In the genomic region with DNA sequence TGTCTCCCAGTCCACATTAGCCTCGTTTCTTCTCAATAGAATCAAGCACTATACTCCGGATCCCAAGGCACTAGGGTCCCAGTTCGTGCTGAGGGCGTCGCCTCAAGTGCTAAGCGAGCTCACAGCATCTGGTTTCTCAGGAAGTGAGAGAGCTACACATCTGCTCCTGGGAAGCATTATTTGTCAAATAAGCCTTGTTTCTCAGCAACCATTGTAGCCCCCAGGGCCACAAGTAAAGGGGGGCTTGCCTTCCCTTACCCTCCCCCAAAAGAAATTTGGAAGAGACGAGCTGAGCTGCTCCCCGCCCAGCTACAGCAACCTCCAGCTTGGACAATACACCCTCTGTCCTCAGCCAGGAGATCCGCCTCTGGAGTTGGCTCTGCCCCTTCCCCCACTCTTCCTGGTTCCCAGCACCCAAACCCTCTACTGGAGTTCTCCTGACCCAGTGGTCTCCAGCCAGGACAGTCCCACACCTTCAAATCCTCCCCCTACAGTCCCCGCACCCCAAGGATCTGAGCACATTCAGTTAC, we compare ENCODE assay signal across 11 cellular contexts. TPM values are rescaled to one million over a fixed set of nuclear protein-coding genes. Genes with fewer than 3 reads are reported as not detected.
DNase-seq lines count a peak whose midpoint lies in the region; ATAC-seq and TF ChIP-seq lines count a peak whose summit lies in the region.
"Had no signal": no experiment of that assay in that cellular context is flagged by ENCODE, and none has a peak within 500 bp of the region (broad histone marks: within the 10 kb centered on the region; RNA-seq: fewer than 3 reads in every experiment).

No MANE protein-coding gene starts in this region.

- H3K9ac ChIP-seq in neural progenitor cell = no peak overlapping the region

- intact Hi-C loops in Right ventricle myocardium inferior (cut with DNase I) (loop anchor here (10.0 kb wide), 1 partner anchor 51 kb away; the partner anchor contains the start of gene IGFBP6), cardiac septum (cut with DNase I) (loop anchor here (10.0 kb wide), 1 partner anchor 1009 kb away; no protein-coding TSS in a partner anchor), dorsolateral prefrontal cortex (cut with DNase I) (loop anchor here in 1 of 2 donors (2.0 kb wide), 1 partner anchor 37 kb away; the partner anchor contains the start of gene EIF4B), uterus (cut with DNase I; ENCODE audit: low total_unique reads) (no loop called here)
- intact Hi-C loops in naive thymus-derived CD4-positive, alpha-beta T cell (cut with micrococcal nuclease) = no loop called here

- H3F3A ChIP-seq in neural progenitor cell (ENCODE audit: low read depth) = peaks cover 65% of the 10 kb centered on the region

- peak overlapping the region in 38 of 59 donors; percentile 3 to 79 (median 26) for H3K4me3 ChIP-seq in dorsolateral prefrontal cortex
- H3K4me3 ChIP-seq in neural progenitor cell = no peak overlapping the region
- no peak overlapping the region for H3K4me3 ChIP-seq in uterus
- no peak overlapping the region for H3K4me3 ChIP-seq in naive thymus-derived CD4-positive, alpha-beta T cell (ENCODE audit: low read length)

- no peaks in the 10 kb centered on the region for H3K79me2 ChIP-seq in neural progenitor cell (ENCODE audit: low read depth)

- peaks cover 31% of the 10 kb centered on the region for H4K20me1 ChIP-seq in neural progenitor cell (ENCODE audit: low read depth)

- no peak overlapping the region for H3K27ac Mint-ChIP-seq in neural progenitor cell
- peak overlapping the region in 3 of 9 donors; percentile 21 to 71 (median 25) for H3K27ac Mint-ChIP-seq in naive thymus-derived CD4-positive, alpha-beta T cell

- peak; percentile 15 for ATAC-seq in Right ventricle myocardium inferior
- no peak for ATAC-seq in naive thymus-derived CD4-positive, alpha-beta T cell

- peaks cover 13% of the 10 kb centered on the region for H3K36me3 Mint-ChIP-seq in neural progenitor cell
- peaks cover 0 to 19% (median under 1%) of the 10 kb centered on the region in 5 donors for H3K36me3 Mint-ChIP-seq in naive thymus-derived CD4-positive, alpha-beta T cell

- H3K9me3 ChIP-seq in neural progenitor cell (ENCODE audit: low read depth) = no peaks in the 10 kb centered on the region
- H3K9me3 ChIP-seq in uterus = no peaks in the 10 kb centered on the region
- H3K9me3 ChIP-seq in naive thymus-derived CD4-positive, alpha-beta T cell (ENCODE audit: control insufficient read depth in 2 of 3, low read length in 3 of 3) = no peaks in the 10 kb centered on the region

- no peak for TF ChIP-seq POLR2A in uterus (IDR thresholded peaks at IDR 0.05)

- H3K4me1 Mint-ChIP-seq in neural progenitor cell = peaks cover 33% of the 10 kb centered on the region
- H3K4me1 Mint-ChIP-seq in naive thymus-derived CD4-positive, alpha-beta T cell = peaks cover 2 to 25% (median 15%) of the 10 kb centered on the region in 7 donors

- POLR2A ChIA-PET in naive thymus-derived CD4-positive, alpha-beta T cell (lab: Charles Lee) = interaction anchor here (1.2 to 2.4 kb wide), 3 partner anchors 10 to 38 kb away, joined by 3 to 16 read pairs (median 8); partner anchors contain the start of genes EIF4B and SPRYD3

- H3K36me3 ChIP-seq in neural progenitor cell (no peaks in the 10 kb centered on the region), uterus (no peaks in the 10 kb centered on the region)
- H3K36me3 ChIP-seq in naive thymus-derived CD4-positive, alpha-beta T cell (ENCODE audit: control insufficient read depth in 2 of 3, insufficient read depth in 3 of 3, low read length in 3 of 3) = peaks cover 0 to 12% (median 9%) of the 10 kb centered on the region in 3 experiments

- H3K4me3 Mint-ChIP-seq in neural progenitor cell = peak overlapping the region; percentile 96
- no peak overlapping the region for H3K4me3 Mint-ChIP-seq in naive thymus-derived CD4-positive, alpha-beta T cell

- H3K27me3 ChIP-seq in dorsolateral prefrontal cortex (no peaks in the 10 kb centered on the region), neural progenitor cell (peaks cover 18% of the 10 kb centered on the region), uterus (no peaks in the 10 kb centered on the region)
- no peaks in the 10 kb centered on the region for H3K27me3 ChIP-seq in naive thymus-derived CD4-positive, alpha-beta T cell (ENCODE audit: control insufficient read depth in 2 of 2, insufficient read depth in 2 of 2, low read length in 2 of 2)

- no peaks in the 10 kb centered on the region for H3K9me3 Mint-ChIP-seq in neural progenitor cell
- no peaks in the 10 kb centered on the region for H3K9me3 Mint-ChIP-seq in naive thymus-derived CD4-positive, alpha-beta T cell
- H3K9me3 Mint-ChIP-seq: activated CD4-positive, alpha-beta T cell treated with anti-CD3 and anti-CD28 coated beads, Interleukin-2, amount 10 ng/mL, durations not matched to agents 24 days and 14 days had no signal

- H3K27ac ChIP-seq in dorsolateral prefrontal cortex (peak overlapping the region; percentile 48 to 100 (median 99)), neural progenitor cell (no peak overlapping the region), uterus (peak overlapping the region; percentile 97 to 99)
- H3K27ac ChIP-seq in naive thymus-derived CD4-positive, alpha-beta T cell (ENCODE audit: low read depth, low read length) = no peak overlapping the region

- DNase-seq in Right ventricle myocardium inferior (ENCODE audit: missing footprints) = no peak
- no peak for DNase-seq in cardiac septum (ENCODE audit: low spot score)
- peak in 6 of 10 donors; percentile 33 to 73 (median 68) for DNase-seq in dorsolateral prefrontal cortex
- DNase-seq in neural progenitor cell (ENCODE audit: low spot score) = no peak
- DNase-seq in uterus = peak in 1 of 2 donors; percentile 31
- DNase-seq in naive thymus-derived CD4-positive, alpha-beta T cell = no peak
- no peak for DNase-seq in AG08395 (ENCODE audit: low spot score)
- DNase-seq in stimulated activated CD4-positive, alpha-beta T cell treated with anti-CD3 and anti-CD28 coated beads, Interleukin-15, amount 100 ng/mL, for 24 hours = no peak
- DNase-seq: activated CD4-positive, alpha-beta T cell treated with anti-CD3 and anti-CD28 coated beads, Interleukin-2, amount 10 ng/mL, durations not matched to agents 24 days and 14 days; CD4-positive, alpha-beta memory T cell had no signal

- peaks cover 19% of the 10 kb centered on the region for H3K27me3 Mint-ChIP-seq in neural progenitor cell (ENCODE audit: insufficient read depth, low read depth)
- peaks cover 0 to 13% (median 0%) of the 10 kb centered on the region in 5 donors for H3K27me3 Mint-ChIP-seq in naive thymus-derived CD4-positive, alpha-beta T cell
- H3K27me3 Mint-ChIP-seq: activated CD4-positive, alpha-beta T cell treated with anti-CD3 and anti-CD28 coated beads, Interleukin-2, amount 10 ng/mL, durations not matched to agents 24 days and 14 days; CD4-positive, alpha-beta memory T cell had no signal

- peak in 5 of 56 donors; percentile 13 to 44 (median 22) for TF ChIP-seq CTCF in dorsolateral prefrontal cortex (IDR thresholded peaks at IDR 0.05 in 54 of 56, conservative IDR thresholded peaks at IDR 0.05 in 2 of 56; ENCODE audit: low read depth in 1 of 56, partially characterized antibody in 56 of 56)
- no peak for TF ChIP-seq CTCF in neural progenitor cell (IDR thresholded peaks at IDR 0.05)
- no peak for TF ChIP-seq CTCF in uterus (IDR thresholded peaks at IDR 0.05)

- CTCF ChIA-PET in naive thymus-derived CD4-positive, alpha-beta T cell (lab: Charles Lee) = interaction anchor here (1.3 kb wide), 1 partner anchor 35 kb away, joined by 3 read pairs; the partner anchor contains the start of gene SPRYD3

- H3K4me2 ChIP-seq in neural progenitor cell = no peak overlapping the region

- H2AFZ ChIP-seq in neural progenitor cell (replicated peaks) = no peak overlapping the region

- peaks cover 32% of the 10 kb centered on the region for H3K4me1 ChIP-seq in neural progenitor cell
- H3K4me1 ChIP-seq in uterus = peaks cover 0 to 20% of the 10 kb centered on the region in 2 donors
- H3K4me1 ChIP-seq in naive thymus-derived CD4-positive, alpha-beta T cell (ENCODE audit: control insufficient read depth in 2 of 2, insufficient read depth in 2 of 2, low read length in 2 of 2) = peaks cover 8 to 9% of the 10 kb centered on the region in 2 donors

RNA-seq across cellular contexts. Expression of gene TNS2, which starts 5.7 kb away (rescaled TPM):
- total RNA-seq in Right ventricle myocardium inferior (122 TPM), cardiac septum (99.3 TPM), dorsolateral prefrontal cortex (100 to 1,000 TPM in 57 of 120 experiments, 10 to 100 TPM in 63; 51.8 to 194 (median 96.4) TPM), neural progenitor cell (ENCODE audit: low replicate concordance) (0.24 and 0.28 TPM in 2 replicates), uterus (100 to 1,000 TPM in 2 of 4 donors, 10 to 100 TPM in 2; 64.0 to 394 (median 112) TPM)
- 1 to 10 TPM in 4 of 5 experiments, under 1 TPM in 1; 0.73 to 4.4 (median 2.5) TPM for total RNA-seq in naive thymus-derived CD4-positive, alpha-beta T cell
- under 1 TPM; 0.26 to 0.30 TPM for polyA plus RNA-seq in naive thymus-derived CD4-positive, alpha-beta T cell

RNA-seq across cellular contexts. Expression of gene SPRYD3, which starts 35.1 kb away (rescaled TPM):
- total RNA-seq in Right ventricle myocardium inferior = 41.0 TPM
- total RNA-seq in cardiac septum = 63.5 TPM
- 100 to 1,000 TPM in 119 of 120 experiments, 10 to 100 TPM in 1; 74.6 to 263 (median 181) TPM for total RNA-seq in dorsolateral prefrontal cortex
- total RNA-seq in neural progenitor cell (ENCODE audit: low replicate concordance) = 5.4 and 6.7 TPM in 2 replicates
- 10 to 100 TPM; 15.9 to 75.5 (median 28.9) TPM for total RNA-seq in uterus
- total RNA-seq in naive thymus-derived CD4-positive, alpha-beta T cell = 10 to 100 TPM; 33.0 to 48.0 (median 36.4) TPM
- 10 to 100 TPM; 48.5 to 57.6 TPM for polyA plus RNA-seq in naive thymus-derived CD4-positive, alpha-beta T cell

RNA-seq across cellular contexts. Expression of gene EIF4B, which starts 37.9 kb away (rescaled TPM):
- total RNA-seq in Right ventricle myocardium inferior = 416 TPM
- total RNA-seq in cardiac septum = 324 TPM
- 100 to 1,000 TPM; 207 to 375 (median 283) TPM for total RNA-seq in dorsolateral prefrontal cortex
- 774 and 833 TPM in 2 replicates for total RNA-seq in neural progenitor cell (ENCODE audit: low replicate concordance)
- total RNA-seq in uterus = 1,000 to 10,000 TPM in 1 of 4 donors, 100 to 1,000 TPM in 3; 388 to 1,076 (median 585) TPM
- 100 to 1,000 TPM; 380 to 919 (median 833) TPM for total RNA-seq in naive thymus-derived CD4-positive, alpha-beta T cell
- polyA plus RNA-seq in naive thymus-derived CD4-positive, alpha-beta T cell = 100 to 1,000 TPM; 134 to 145 TPM

RNA-seq across cellular contexts. Expression of gene IGFBP6, which starts 53.4 kb away (rescaled TPM):
- total RNA-seq in Right ventricle myocardium inferior (54.3 TPM), cardiac septum (42.3 TPM), dorsolateral prefrontal cortex (10 to 100 TPM in 119 of 120 experiments, 1 to 10 TPM in 1; 9.9 to 54.8 (median 21.6) TPM), neural progenitor cell (ENCODE audit: low replicate concordance) (2.5 and 2.6 TPM in 2 replicates), uterus (100 to 1,000 TPM in 3 of 4 donors, 10 to 100 TPM in 1; 48.7 to 762 (median 252) TPM)
- under 1 TPM in 3 of 5 experiments, not detected in 2; 0.34 to 0.56 (median 0.54) TPM for total RNA-seq in naive thymus-derived CD4-positive, alpha-beta T cell
- under 1 TPM; 0.41 to 0.81 TPM for polyA plus RNA-seq in naive thymus-derived CD4-positive, alpha-beta T cell
- total RNA-seq: activated CD4-positive, alpha-beta T cell treated with anti-CD3 and anti-CD28 coated beads, Interleukin-2, amount 10 ng/mL, durations not matched to agents 24 days and 14 days had no signal

RNA-seq across cellular contexts. Expression of gene SOAT2, which starts 59.2 kb away (rescaled TPM):
- total RNA-seq in Right ventricle myocardium inferior (not detected), cardiac septum (not detected), dorsolateral prefrontal cortex (under 1 TPM in 4 of 120 experiments, not detected in 116; 0.20 to 0.47 (median 0.30) TPM), neural progenitor cell (ENCODE audit: low replicate concordance) (not detected in 2 replicates), uterus (under 1 TPM in 1 of 4 donors, not detected in 3; 0.82 TPM)
- total RNA-seq in naive thymus-derived CD4-positive, alpha-beta T cell = under 1 TPM in 4 of 5 experiments, not detected in 1; 0.35 to 0.69 (median 0.51) TPM
- under 1 TPM in 1 of 2 donors, not detected in 1; 0.31 TPM for polyA plus RNA-seq in naive thymus-derived CD4-positive, alpha-beta T cell
- total RNA-seq: activated CD4-positive, alpha-beta T cell treated with anti-CD3 and anti-CD28 coated beads, Interleukin-2, amount 10 ng/mL, durations not matched to agents 24 days and 14 days; pulmonary artery endothelial cell had no signal

Comparison
In these comparisons a context has a peak if more than half of its experiments do, and no peak if none do; other contexts are left out.
1. DNase-seq: peak in dorsolateral prefrontal cortex (6 of 10); none in Right ventricle myocardium inferior (single experiment), cardiac septum (single experiment), neural progenitor cell (single experiment), naive thymus-derived CD4-positive, alpha-beta T cell (0 of 9), AG08395 (single experiment) and stimulated activated CD4-positive, alpha-beta T cell treated with anti-CD3 and anti-CD28 coated beads, Interleukin-15, amount 100 ng/mL, for 24 hours (single experiment).
2. H3K27ac ChIP-seq: peak in dorsolateral prefrontal cortex (59 of 59) and uterus (2 of 2); none in neural progenitor cell (single experiment) and naive thymus-derived CD4-positive, alpha-beta T cell (single experiment).
3. H3K4me3 ChIP-seq: peak in dorsolateral prefrontal cortex (38 of 59); none in neural progenitor cell (single experiment), uterus (0 of 2) and naive thymus-derived CD4-positive, alpha-beta T cell (single experiment).
4. RNA of gene TNS2, which starts 5.7 kb away (total RNA-seq): 64.0 to 394 TPM in uterus, 122 TPM in Right ventricle myocardium inferior (single experiment), 99.3 TPM in cardiac septum (single experiment) and 51.8 to 194 TPM in dorsolateral prefrontal cortex; 0.73 to 4.4 TPM in naive thymus-derived CD4-positive, alpha-beta T cell and 0.24 to 0.28 TPM in neural progenitor cell; every median in the first group is over 4 times any median in the second.
5. intact Hi-C loops: an anchor here in Right ventricle myocardium inferior (10.0 kb wide) and cardiac septum (10.0 kb wide); none called in uterus and naive thymus-derived CD4-positive, alpha-beta T cell.